In genomic region chr22:20021196-20022181, GRCh38 we compare ENCODE assay signal across 8 cellular contexts. TPM values are rescaled to one million over a fixed set of nuclear protein-coding genes. Genes with fewer than 3 reads are reported as not detected.
DNase-seq lines count a peak whose midpoint lies in the region; ATAC-seq, FAIRE-seq and TF ChIP-seq lines count a peak whose summit lies in the region.

No MANE protein-coding gene starts in this region.

- H3K36me3 Mint-ChIP-seq in CD4-positive, CD25-positive, alpha-beta regulatory T cell, result peaks cover 5% of the 10 kb centered on the region
- peaks cover 3% of the 10 kb centered on the region for H3K36me3 Mint-ChIP-seq in activated T-cell treated with anti-CD3 and anti-CD28 coated beads, Interleukin-2, amount 50 U/mL, for 4 hours (ENCODE audit: insufficient read depth)

- no peak for TF ChIP-seq EP300 in neural cell (conservative IDR thresholded peaks at IDR 0.05; ENCODE audit: poor library complexity, severe bottlenecking)

- H3K36me3 ChIP-seq in CD4-positive, CD25-positive, alpha-beta regulatory T cell (ENCODE audit: control insufficient read depth, insufficient read depth, low read length), result no peaks in the 10 kb centered on the region
- H3K36me3 ChIP-seq in neural cell (ENCODE audit: insufficient read depth, low read length), result no peaks in the 10 kb centered on the region

- no peak for FAIRE-seq in H54 (lab: Jason Lieb, UNC)

- no peaks in the 10 kb centered on the region for H3K79me2 ChIP-seq in neural cell (replicated peaks; ENCODE audit: insufficient read depth, low read length)

- H4K20me1 ChIP-seq in neural cell (ENCODE audit: insufficient read depth), result no peaks in the 10 kb centered on the region

- no peaks in the 10 kb centered on the region for H3K27me3 ChIP-seq in CD4-positive, CD25-positive, alpha-beta regulatory T cell (ENCODE audit: control insufficient read depth, insufficient read depth, low read length)
- H3K27me3 ChIP-seq in neural cell (ENCODE audit: insufficient read depth, low read depth, low read length), result peaks cover 19% of the 10 kb centered on the region

- no peaks in the 10 kb centered on the region for H3K9me3 ChIP-seq in CD4-positive, CD25-positive, alpha-beta regulatory T cell (ENCODE audit: control insufficient read depth in 2 of 2, low read length in 2 of 2)
- H3K9me3 ChIP-seq in neural cell (ENCODE audit: low read length), result no peaks in the 10 kb centered on the region

- H3K4me1 ChIP-seq in CD4-positive, CD25-positive, alpha-beta regulatory T cell (ENCODE audit: control insufficient read depth, insufficient read depth, low read length, poor library complexity, severe bottlenecking), result peaks cover 43% of the 10 kb centered on the region

- no peaks in the 10 kb centered on the region for H3K9me2 ChIP-seq in neural cell (ENCODE audit: insufficient read depth, low read length)

- peak overlapping the region; percentile 3 for H2AFZ ChIP-seq in neural cell (ENCODE audit: low read depth, low read length)

- peak; percentile 3 for TF ChIP-seq RAD21 in neural cell (conservative IDR thresholded peaks at IDR 0.05)

- H3K4me2 ChIP-seq in neural cell (ENCODE audit: low read length), result peak overlapping the region; percentile 86

- peak overlapping the region; percentile 92 to 96 (median 94) for H3K4me3 Mint-ChIP-seq in CD4-positive, CD25-positive, alpha-beta regulatory T cell
- peak overlapping the region; percentile 91 for H3K4me3 Mint-ChIP-seq in activated T-cell treated with anti-CD3 and anti-CD28 coated beads, Interleukin-2, amount 50 U/mL, for 4 hours

- H3K9ac ChIP-seq in neural cell (ENCODE audit: low read length), result peak overlapping the region; percentile 71

- H3K4me1 Mint-ChIP-seq in CD4-positive, CD25-positive, alpha-beta regulatory T cell, result peaks cover 0 to 63% (median 23%) of the 10 kb centered on the region in 4 donors
- H3K4me1 Mint-ChIP-seq in activated T-cell treated with anti-CD3 and anti-CD28 coated beads, Interleukin-2, amount 50 U/mL, for 4 hours (ENCODE audit: low read depth), result peaks cover 44% of the 10 kb centered on the region

- peaks cover 0 to 3% (median 0%) of the 10 kb centered on the region in 7 donors for H3K9me3 Mint-ChIP-seq in CD4-positive, CD25-positive, alpha-beta regulatory T cell
- H3K9me3 Mint-ChIP-seq in activated T-cell treated with anti-CD3 and anti-CD28 coated beads, Interleukin-2, amount 50 U/mL, for 4 hours, result no peaks in the 10 kb centered on the region

- DNase-seq in CD4-positive, CD25-positive, alpha-beta regulatory T cell, result peak in 1 of 3 donors; percentile 32
- no peak for DNase-seq in activated T-cell treated with anti-CD3 and anti-CD28 coated beads, Interleukin-2, amount 50 U/mL, for 4 hours
- DNase-seq in foreskin fibroblast, result peak; percentile 59 to 78
- DNase-seq in H54 (ENCODE audit: insufficient read length, low spot score), result no peak
- DNase-seq in NCI-H1694 treated with DMSO at 0.1 percent for 48 hours (lab: John Stamatoyannopoulos, UW), result no peak
- no peak for DNase-seq in SIG-M5 (lab: John Stamatoyannopoulos, UW)

- peak overlapping the region; percentile 78 for H3K27ac ChIP-seq in CD4-positive, CD25-positive, alpha-beta regulatory T cell (ENCODE audit: insufficient read depth, low read length, poor library complexity, severe bottlenecking)
- no peak overlapping the region for H3K27ac ChIP-seq in neural cell (ENCODE audit: low read length)

- ATAC-seq in CD4-positive, CD25-positive, alpha-beta regulatory T cell (ENCODE audit: low read depth in 2 of 2), result no peak
- peak; percentile 4 for ATAC-seq in HG03175 (IDR thresholded peaks at IDR 0.05; ENCODE audit: unreplicated experiment)
- ATAC-seq in activated T-cell treated with anti-CD3 and anti-CD28 coated beads, Interleukin-2, amount 50 U/mL, for 4 hours, result peak; percentile 1 to 2

- H3F3A ChIP-seq in neural cell (ENCODE audit: insufficient read depth, low read length, poor library complexity, severe bottlenecking), result no peaks in the 10 kb centered on the region

- no peak for TF ChIP-seq POLR2A in H54 (IDR thresholded peaks at IDR 0.05; ENCODE audit: low read depth, low read length)

- H3K4me3 ChIP-seq in CD4-positive, CD25-positive, alpha-beta regulatory T cell (ENCODE audit: low read depth, low read length), result peak overlapping the region; percentile 77
- H3K4me3 ChIP-seq in foreskin fibroblast (ENCODE audit: low read depth in 1 of 2, low read length in 2 of 2) (peak overlapping the region; percentile 96 to 99), neural cell (ENCODE audit: low read length) (peak overlapping the region; percentile 83)

- peaks cover 4% of the 10 kb centered on the region for H3K27me3 Mint-ChIP-seq in CD4-positive, CD25-positive, alpha-beta regulatory T cell
- no peaks in the 10 kb centered on the region for H3K27me3 Mint-ChIP-seq in activated T-cell treated with anti-CD3 and anti-CD28 coated beads, Interleukin-2, amount 50 U/mL, for 4 hours (ENCODE audit: low read depth)

- TF ChIP-seq CTCF in foreskin fibroblast (IDR thresholded peaks at IDR 0.05; ENCODE audit: low read depth, low read length), result no peak
- TF ChIP-seq CTCF in neural cell (IDR thresholded peaks at IDR 0.05; ENCODE audit: poor library complexity, severe bottlenecking), result no peak

- peak overlapping the region; percentile 74 to 93 (median 92) for H3K27ac Mint-ChIP-seq in CD4-positive, CD25-positive, alpha-beta regulatory T cell

TF ChIP-seq in neural cell, 6 proteins besides CTCF, POLR2A, EP300 and RAD21:
- TF ChIP-seq POLR2AphosphoS5 (IDR thresholded peaks at IDR 0.05), result no peak
- TF ChIP-seq TAF1 (IDR thresholded peaks at IDR 0.05; ENCODE audit: low read depth), result no peak
- no peak for TF ChIP-seq EZH2 (IDR thresholded peaks at IDR 0.05; ENCODE audit: borderline replicate concordance, insufficient read depth, low read length, poor library complexity, severe bottlenecking)
- no peak for TF ChIP-seq MXI1 (conservative IDR thresholded peaks at IDR 0.05; ENCODE audit: poor library complexity, severe bottlenecking)
- TF ChIP-seq, protein P1, sequence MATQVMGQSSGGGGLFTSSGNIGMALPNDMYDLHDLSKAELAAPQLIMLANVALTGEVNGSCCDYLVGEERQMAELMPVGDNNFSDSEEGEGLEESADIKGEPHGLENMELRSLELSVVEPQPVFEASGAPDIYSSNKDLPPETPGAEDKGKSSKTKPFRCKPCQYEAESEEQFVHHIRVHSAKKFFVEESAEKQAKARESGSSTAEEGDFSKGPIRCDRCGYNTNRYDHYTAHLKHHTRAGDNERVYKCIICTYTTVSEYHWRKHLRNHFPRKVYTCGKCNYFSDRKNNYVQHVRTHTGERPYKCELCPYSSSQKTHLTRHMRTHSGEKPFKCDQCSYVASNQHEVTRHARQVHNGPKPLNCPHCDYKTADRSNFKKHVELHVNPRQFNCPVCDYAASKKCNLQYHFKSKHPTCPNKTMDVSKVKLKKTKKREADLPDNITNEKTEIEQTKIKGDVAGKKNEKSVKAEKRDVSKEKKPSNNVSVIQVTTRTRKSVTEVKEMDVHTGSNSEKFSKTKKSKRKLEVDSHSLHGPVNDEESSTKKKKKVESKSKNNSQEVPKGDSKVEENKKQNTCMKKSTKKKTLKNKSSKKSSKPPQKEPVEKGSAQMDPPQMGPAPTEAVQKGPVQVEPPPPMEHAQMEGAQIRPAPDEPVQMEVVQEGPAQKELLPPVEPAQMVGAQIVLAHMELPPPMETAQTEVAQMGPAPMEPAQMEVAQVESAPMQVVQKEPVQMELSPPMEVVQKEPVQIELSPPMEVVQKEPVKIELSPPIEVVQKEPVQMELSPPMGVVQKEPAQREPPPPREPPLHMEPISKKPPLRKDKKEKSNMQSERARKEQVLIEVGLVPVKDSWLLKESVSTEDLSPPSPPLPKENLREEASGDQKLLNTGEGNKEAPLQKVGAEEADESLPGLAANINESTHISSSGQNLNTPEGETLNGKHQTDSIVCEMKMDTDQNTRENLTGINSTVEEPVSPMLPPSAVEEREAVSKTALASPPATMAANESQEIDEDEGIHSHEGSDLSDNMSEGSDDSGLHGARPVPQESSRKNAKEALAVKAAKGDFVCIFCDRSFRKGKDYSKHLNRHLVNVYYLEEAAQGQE (IDR thresholded peaks at IDR 0.05; ENCODE audit: borderline replicate concordance), result no peak
- TF ChIP-seq SMC3 (conservative IDR thresholded peaks at IDR 0.05; ENCODE audit: poor library complexity), result no peak
TF ChIP-seq in neural cell: peak in this region for 0.

RNA-seq across cellular contexts. Expression of gene TANGO2, which starts 0.6 kb away (rescaled TPM):
- total RNA-seq in CD4-positive, CD25-positive, alpha-beta regulatory T cell, result 43.0 TPM
- 10 to 100 TPM; 39.5 to 48.4 (median 45.0) TPM for polyA plus RNA-seq in CD4-positive, CD25-positive, alpha-beta regulatory T cell
- 10 to 100 TPM; 23.1 to 26.8 (median 25.3) TPM for total RNA-seq in activated T-cell treated with anti-CD3 and anti-CD28 coated beads, Interleukin-2, amount 50 U/mL, for 4 hours
- polyA plus RNA-seq in neural cell, result 12.7 and 15.4 TPM in 2 replicates
- 14.0 and 14.1 TPM in 2 replicates for polyA minus RNA-seq in neural cell

RNA-seq across cellular contexts. Expression of gene ARVCF, which starts 4.9 kb away (rescaled TPM):
- 2.7 TPM for total RNA-seq in CD4-positive, CD25-positive, alpha-beta regulatory T cell
- under 1 TPM in 3 of 4 donors, not detected in 1; 0.39 to 0.52 (median 0.41) TPM for polyA plus RNA-seq in CD4-positive, CD25-positive, alpha-beta regulatory T cell
- total RNA-seq in activated T-cell treated with anti-CD3 and anti-CD28 coated beads, Interleukin-2, amount 50 U/mL, for 4 hours, result 1 to 10 TPM; 2.3 to 3.6 (median 2.8) TPM
- 112 and 134 TPM in 2 replicates for polyA plus RNA-seq in neural cell
- 89.7 and 109 TPM in 2 replicates for polyA minus RNA-seq in neural cell

RNA-seq across cellular contexts. Expression of gene DGCR8, which starts 58.6 kb away (rescaled TPM):
- 41.1 TPM for total RNA-seq in CD4-positive, CD25-positive, alpha-beta regulatory T cell
- polyA plus RNA-seq in CD4-positive, CD25-positive, alpha-beta regulatory T cell, result 1 to 10 TPM; 2.7 to 6.6 (median 4.5) TPM
- 10 to 100 TPM; 56.2 to 65.3 (median 60.9) TPM for total RNA-seq in activated T-cell treated with anti-CD3 and anti-CD28 coated beads, Interleukin-2, amount 50 U/mL, for 4 hours
- polyA plus RNA-seq in neural cell, result 48.9 and 52.3 TPM in 2 replicates
- polyA minus RNA-seq in neural cell, result 37.2 and 37.7 TPM in 2 replicates

Comparison
In these comparisons a context has a peak if more than half of its experiments do, and no peak if none do; other contexts are left out.
1. ATAC-seq: peak in HG03175 (single experiment) and activated T-cell treated with anti-CD3 and anti-CD28 coated beads, Interleukin-2, amount 50 U/mL, for 4 hours (2 of 2); none in CD4-positive, CD25-positive, alpha-beta regulatory T cell (0 of 2).
2. DNase-seq: peak in foreskin fibroblast (2 of 2); none in activated T-cell treated with anti-CD3 and anti-CD28 coated beads, Interleukin-2, amount 50 U/mL, for 4 hours (single experiment), H54 (single experiment), NCI-H1694 treated with DMSO at 0.1 percent for 48 hours (single experiment) and SIG-M5 (single experiment).
3. Peak in every context shown above with its lines, with median percentiles within 50 percentile points of each other: H3K4me3 ChIP-seq.